8 cellular contexts compared by ENCODE assay signal in genomic region chr11:8681837-8682218, GRCh38. TPM values are rescaled to one million over a fixed set of nuclear protein-coding genes. Genes with fewer than 3 reads are reported as not detected.
A peak's percentile ranks its signal among the peaks of the same experiment; 100 is the strongest.
DNase-seq lines count a peak whose midpoint lies in the region; TF ChIP-seq lines count a peak whose summit lies in the region.

No MANE protein-coding gene starts in this region.

- H3K14ac ChIP-seq in mesenchymal stem cell (ENCODE audit: low read length in 2 of 2), result no peak overlapping the region

- H3K4me3 ChIP-seq in mesenchymal stem cell (ENCODE audit: insufficient read depth in 1 of 2, low read depth in 1 of 2, low read length in 2 of 2) (peak overlapping the region; percentile 93 to 99), urinary bladder (ENCODE audit: low read depth, low read length) (peak overlapping the region; percentile 92)

- H3K27ac ChIP-seq in mesenchymal stem cell (ENCODE audit: low read length, poor library complexity, severe bottlenecking), result peak overlapping the region; percentile 91
- peak overlapping the region; percentile 99 for H3K27ac ChIP-seq in urinary bladder (ENCODE audit: low read depth)

- peak overlapping the region; percentile 100 for H3K9ac ChIP-seq in mesenchymal stem cell (ENCODE audit: low read length)

- peak overlapping the region; percentile 93 to 98 for H3K18ac ChIP-seq in mesenchymal stem cell (ENCODE audit: low read depth in 1 of 2, low read length in 2 of 2)

- peak overlapping the region; percentile 43 for H2AFZ ChIP-seq in mesenchymal stem cell (ENCODE audit: low read depth, low read length)

- peak overlapping the region; percentile 93 to 97 for H3K4ac ChIP-seq in mesenchymal stem cell (ENCODE audit: low read depth in 1 of 2, low read length in 2 of 2)

- no peak overlapping the region for H3K23ac ChIP-seq in mesenchymal stem cell (ENCODE audit: low read length in 2 of 2)

- H3K4me1 ChIP-seq in mesenchymal stem cell (ENCODE audit: control insufficient read depth, insufficient read depth, low read depth, low read length) (peaks cover 6% of the 10 kb centered on the region), urinary bladder (ENCODE audit: insufficient read depth) (no peaks in the 10 kb centered on the region)

- no peaks in the 10 kb centered on the region for H3K9me3 ChIP-seq in mesenchymal stem cell (ENCODE audit: control insufficient read depth, low read length)

- no peak overlapping the region for H2BK5ac ChIP-seq in mesenchymal stem cell (ENCODE audit: low read depth, low read length, poor library complexity, severe bottlenecking)

- WGBS in mesenchymal stem cell, result 58% methylated on average over 7 of the region's 8 CpGs
- WGBS in urinary bladder, result 47% methylated on average over 8 of the region's 8 CpGs

- H2BK120ac ChIP-seq in mesenchymal stem cell (ENCODE audit: low read depth, low read length), result peak overlapping the region; percentile 39

- H3K36me3 ChIP-seq in mesenchymal stem cell (ENCODE audit: control insufficient read depth in 1 of 2, insufficient read depth in 2 of 2, low read depth in 1 of 2, low read length in 2 of 2) (peaks cover 21 to 60% of the 10 kb centered on the region in 2 experiments), urinary bladder (ENCODE audit: insufficient read depth) (no peaks in the 10 kb centered on the region)

- H3K4me1 Mint-ChIP-seq in activated naive CD4-positive, alpha-beta T cell treated with anti-CD3 and anti-CD28 coated beads, Interleukin-2, amount 50 U/mL, for 24 hours, result peaks cover 34% of the 10 kb centered on the region
- peaks cover 42% of the 10 kb centered on the region for H3K4me1 Mint-ChIP-seq in brain

- no peak for DNase-seq in activated naive CD4-positive, alpha-beta T cell treated with Interleukin-2 at 50 U/mL for 16 hours
- DNase-seq in mesenchymal stem cell (no peak), HEK293T (ENCODE audit: extremely low spot score) (no peak), RKO (ENCODE audit: low spot score) (no peak), C1 segment of cervical spinal cord (lab: John Stamatoyannopoulos, UW) (no peak)

- H3K79me1 ChIP-seq in mesenchymal stem cell (replicated peaks; ENCODE audit: low read length, poor library complexity, severe bottlenecking), result peaks cover 6% of the 10 kb centered on the region

- no peak overlapping the region for H2BK12ac ChIP-seq in mesenchymal stem cell (ENCODE audit: low read length in 2 of 2)

- POLR2A ChIA-PET in HEK293T (lab: Yijun Ruan, JAX), result interaction anchor here (0.6 to 2.4 kb wide), 36 partner anchors 9 to 884 kb away, joined by 3 to 36 read pairs (median 4); partner anchors contain the start of gene STK33

- H3K27me3 Mint-ChIP-seq in activated naive CD4-positive, alpha-beta T cell treated with anti-CD3 and anti-CD28 coated beads, Interleukin-2, amount 50 U/mL, for 24 hours, result no peaks in the 10 kb centered on the region
- H3K27me3 Mint-ChIP-seq in brain, result peaks cover 22% of the 10 kb centered on the region

- H4K8ac ChIP-seq in mesenchymal stem cell (ENCODE audit: low read length), result peak overlapping the region; percentile 98

- H3K27me3 ChIP-seq in mesenchymal stem cell (ENCODE audit: control insufficient read depth in 1 of 2, insufficient read depth in 1 of 2, low read length in 2 of 2), result no peaks in the 10 kb centered on the region

- H3K27ac Mint-ChIP-seq in activated naive CD4-positive, alpha-beta T cell treated with anti-CD3 and anti-CD28 coated beads, Interleukin-2, amount 50 U/mL, for 24 hours, result peak overlapping the region; percentile 99
- H3K27ac Mint-ChIP-seq in brain, result peak overlapping the region; percentile 96 to 99 (median 99)

- H3K4me2 ChIP-seq in mesenchymal stem cell (ENCODE audit: low read length, poor library complexity, severe bottlenecking), result peak overlapping the region; percentile 91

- CTCF ChIA-PET in HEK293T (lab: Yijun Ruan, JAX), result no interaction called here

- H3K9me3 Mint-ChIP-seq in activated naive CD4-positive, alpha-beta T cell treated with anti-CD3 and anti-CD28 coated beads, Interleukin-2, amount 50 U/mL, for 24 hours, result peaks cover 5% of the 10 kb centered on the region
- H3K9me3 Mint-ChIP-seq in brain, result peaks cover 0 to 3% (median 0%) of the 10 kb centered on the region in 5 experiments

- peak overlapping the region; percentile 99 for H3K4me3 Mint-ChIP-seq in activated naive CD4-positive, alpha-beta T cell treated with anti-CD3 and anti-CD28 coated beads, Interleukin-2, amount 50 U/mL, for 24 hours
- H3K4me3 Mint-ChIP-seq in brain, result peak overlapping the region; percentile 94 to 99 (median 94)

- peak overlapping the region; percentile 88 for H4K91ac ChIP-seq in mesenchymal stem cell (ENCODE audit: low read length)

- no peak overlapping the region for H2BK15ac ChIP-seq in mesenchymal stem cell (ENCODE audit: low read depth, poor library complexity, severe bottlenecking)

- H2AK5ac ChIP-seq in mesenchymal stem cell (ENCODE audit: low read length, severe bottlenecking), result peak overlapping the region; percentile 81

- H3K36me3 Mint-ChIP-seq in activated naive CD4-positive, alpha-beta T cell treated with anti-CD3 and anti-CD28 coated beads, Interleukin-2, amount 50 U/mL, for 24 hours, result peaks cover 37% of the 10 kb centered on the region
- peaks cover 38% of the 10 kb centered on the region for H3K36me3 Mint-ChIP-seq in brain

- no peak for TF ChIP-seq CTCF in brain (conservative IDR thresholded peaks at IDR 0.05)

TF ChIP-seq in HEK293T, 16 proteins besides CTCF, POLR2A, EP300 and RAD21:
- no peak for TF ChIP-seq FOXA1 (IDR thresholded peaks at IDR 0.05)
- no peak for TF ChIP-seq FOXK2 (IDR thresholded peaks at IDR 0.05)
- no peak for TF ChIP-seq CTBP1 (IDR thresholded peaks at IDR 0.05; ENCODE audit: borderline replicate concordance)
- no peak for TF ChIP-seq TARDBP (IDR thresholded peaks at IDR 0.05)
- no peak for TF ChIP-seq LEF1 (IDR thresholded peaks at IDR 0.05; ENCODE audit: borderline replicate concordance)
- no peak for TF ChIP-seq SUZ12 (IDR thresholded peaks at IDR 0.05)
- TF ChIP-seq BHLHE40 (IDR thresholded peaks at IDR 0.05; ENCODE audit: borderline replicate concordance), result no peak
- TF ChIP-seq FOXM1 (IDR thresholded peaks at IDR 0.05; ENCODE audit: borderline replicate concordance), result no peak
- no peak for TF ChIP-seq NFRKB (IDR thresholded peaks at IDR 0.05)
- TF ChIP-seq ELF4 (IDR thresholded peaks at IDR 0.05), result no peak
- no peak for TF ChIP-seq PKNOX1 (IDR thresholded peaks at IDR 0.05)
- no peak for TF ChIP-seq SP1 (IDR thresholded peaks at IDR 0.05)
- TF ChIP-seq HDGF (IDR thresholded peaks at IDR 0.05; ENCODE audit: borderline replicate concordance), result no peak
- TF ChIP-seq ARNT (IDR thresholded peaks at IDR 0.05), result no peak
- no peak for TF ChIP-seq L3MBTL2 (conservative IDR thresholded peaks at IDR 0.05)
- TF ChIP-seq ZNF384 (IDR thresholded peaks at IDR 0.05), result no peak

RNA-seq across cellular contexts. Expression of gene TRIM66, which starts 0.6 kb away (rescaled TPM):
- polyA plus RNA-seq in brain (ENCODE audit: insufficient read depth, low read depth, low replicate concordance) (3.7 TPM), urinary bladder (3.2 TPM)
- 1.8 TPM for polyA plus RNA-seq in mesenchymal stem cell (2013, experiment 1 of 2)
- polyA plus RNA-seq in mesenchymal stem cell (2013, experiment 2 of 2), result 1.9 TPM
- 7.8 TPM for total RNA-seq in urinary bladder

RNA-seq across cellular contexts. Expression of gene RPL27A, which starts 0.8 kb away (rescaled TPM):
- polyA plus RNA-seq in brain (ENCODE audit: insufficient read depth, low read depth, low replicate concordance) (1,828 TPM), urinary bladder (2,792 TPM)
- polyA plus RNA-seq in mesenchymal stem cell (2013, experiment 1 of 2), result 1,998 TPM
- 1,912 TPM for polyA plus RNA-seq in mesenchymal stem cell (2013, experiment 2 of 2)
- 674 TPM for total RNA-seq in urinary bladder
